ENCODE assay signal across 29 cellular contexts in genomic region chr15:72735111-72735510, GRCh38. TPM values are rescaled to one million over a fixed set of nuclear protein-coding genes. Genes with fewer than 3 reads are reported as not detected.
"Had no signal": no experiment of that assay in that cellular context is flagged by ENCODE, and none has a peak within 500 bp of the region (broad histone marks: within the 10 kb centered on the region; RNA-seq: fewer than 3 reads in every experiment).

No MANE protein-coding gene starts in this region.

- H3K27ac Mint-ChIP-seq: activated B cell treated with CpG ODN at 0.5 μM for 24 hours; activated CD4-positive, alpha-beta T cell treated with anti-CD3 and anti-CD28 coated beads, Interleukin-2, amount 10 ng/mL, durations not matched to agents 24 days and 14 days; activated naive CD4-positive, alpha-beta T cell treated with anti-CD3 and anti-CD28 coated beads for 36 hours; activated naive CD8-positive, alpha-beta T cell; activated T-helper 17 cell treated with anti-CD3 and anti-CD28 coated beads, Interleukin-2, amount 50 U/mL, for 72 hours; brain; T-helper 17 cell had no signal

- H3K4me1 Mint-ChIP-seq: brain had no signal

- H3K4me3 Mint-ChIP-seq: activated B cell treated with CpG ODN at 0.5 μM for 24 hours; activated CD4-positive, alpha-beta T cell treated with anti-CD3 and anti-CD28 coated beads, Interleukin-2, amount 10 ng/mL, durations not matched to agents 24 days and 14 days; activated naive CD4-positive, alpha-beta T cell treated with anti-CD3 and anti-CD28 coated beads for 36 hours; activated naive CD8-positive, alpha-beta T cell; activated T-helper 17 cell treated with anti-CD3 and anti-CD28 coated beads, Interleukin-2, amount 50 U/mL, for 72 hours; brain; central memory CD8-positive, alpha-beta T cell; T-helper 17 cell had no signal

- DNase-seq: activated B cell treated with CpG ODN at 0.5 μM for 24 hours; activated CD4-positive, alpha-beta T cell treated with anti-CD3 and anti-CD28 coated beads for 1 hour; activated CD4-positive, alpha-beta T cell treated with anti-CD3 and anti-CD28 coated beads, Interleukin-2, amount 10 ng/mL, durations not matched to agents 24 days and 14 days; activated CD4-positive, alpha-beta T cell treated with anti-CD3 and anti-CD28 coated beads, Interleukin-2, amount 50 U/mL, for 48 hours; activated gamma-delta T cell; activated naive CD4-positive, alpha-beta T cell treated with anti-CD3 and anti-CD28 coated beads for 36 hours; activated T-cell treated with anti-CD3 and anti-CD28 coated beads, Interleukin-2, amount 50 U/mL, for 48 hours; amygdala; Karpas-422; NCI-H1048; NCI-H1694; NCI-H2029 treated with DMSO at 0.1 percent for 48 hours; NCI-H345; NCI-H510A; NCI-H526 treated with DMSO at 0.1 percent for 48 hours; NCI-H82; NK-92 treated with Interleukin-12 subunit alpha and Interleukin-12 subunit beta, amount 100 ng/mL, for 24 hours; OCI-M1; Peyer's patch; SHP77; T-helper 17 cell; T-helper 9 cell had no signal

- H3K27me3 Mint-ChIP-seq: activated B cell treated with CpG ODN at 0.5 μM for 24 hours; activated CD4-positive, alpha-beta T cell treated with anti-CD3 and anti-CD28 coated beads, Interleukin-2, amount 10 ng/mL, durations not matched to agents 24 days and 14 days; activated naive CD8-positive, alpha-beta T cell; activated T-helper 17 cell treated with anti-CD3 and anti-CD28 coated beads, Interleukin-2, amount 50 U/mL, for 72 hours; brain; central memory CD8-positive, alpha-beta T cell; T-helper 17 cell had no signal

- H3K27me3 ChIP-seq: Peyer's patch had no signal

- H3K27ac ChIP-seq: Peyer's patch, RWPE1 had no signal

- H3K9me3 Mint-ChIP-seq: activated B cell treated with CpG ODN at 0.5 μM for 24 hours; activated naive CD4-positive, alpha-beta T cell treated with anti-CD3 and anti-CD28 coated beads for 36 hours; activated T-helper 17 cell treated with anti-CD3 and anti-CD28 coated beads, Interleukin-2, amount 50 U/mL, for 72 hours; brain; central memory CD8-positive, alpha-beta T cell had no signal

- H3K9me3 ChIP-seq: Peyer's patch had no signal

- ATAC-seq: activated T-helper 17 cell treated with anti-CD3 and anti-CD28 coated beads, Interleukin-2, amount 50 U/mL, for 72 hours; T-helper 17 cell had no signal

- H3K4me3 ChIP-seq: Peyer's patch had no signal

RNA-seq across cellular contexts. Expression of gene HIGD2B, which starts 49.1 kb away (rescaled TPM):
- total RNA-seq: activated CD4-positive, alpha-beta T cell treated with anti-CD3 and anti-CD28 coated beads, Interleukin-2, amount 10 ng/mL, durations not matched to agents 24 days and 14 days; astrocyte; M059J; Peyer's patch had no signal
